20 cellular contexts compared by ENCODE assay signal in genomic region chr5:192970-193831, GRCh38. TPM values are rescaled to one million over a fixed set of nuclear protein-coding genes. Genes with fewer than 3 reads are reported as not detected.
DNase-seq lines count a peak whose midpoint lies in the region; ATAC-seq, FAIRE-seq and TF ChIP-seq lines count a peak whose summit lies in the region.
"Had no signal": no experiment of that assay in that cellular context is flagged by ENCODE, and none has a peak within 500 bp of the region (broad histone marks: within the 10 kb centered on the region; RNA-seq: fewer than 3 reads in every experiment).

No MANE protein-coding gene starts in this region.

- H2AFZ ChIP-seq in H1 (ENCODE audit: low read length) (no peak overlapping the region), neuronal stem cell (ENCODE audit: low read length) (no peak overlapping the region)

- H3K4ac ChIP-seq in H1 (replicated peaks; ENCODE audit: insufficient read length, low read depth, low read length) (no peak overlapping the region), neuronal stem cell (ENCODE audit: low read length) (peak overlapping the region; percentile 37)

- H3K79me1 ChIP-seq in H1 (ENCODE audit: low read depth, low read length) (no peaks in the 10 kb centered on the region; the same call in 1 of the 2 replicates), neuronal stem cell (ENCODE audit: low read depth, low read length) (peaks cover 2% of the 10 kb centered on the region)

- peak in 1 of 5 donors; percentile 17 for DNase-seq in heart left ventricle
- no peak for DNase-seq in Right ventricle myocardium inferior (ENCODE audit: missing footprints)
- no peak for DNase-seq in H1 (ENCODE audit: low read depth in 1 of 2, low spot score in 2 of 2)
- DNase-seq in neuronal stem cell (ENCODE audit: low spot score) = no peak
- no peak for DNase-seq in cerebellum (ENCODE audit: low spot score)
- no peak for DNase-seq in SKM-1 (lab: John Stamatoyannopoulos, UW; ENCODE audit: unreplicated experiment)
- DNase-seq in GF-D8 (lab: John Stamatoyannopoulos, UW) = no peak
- DNase-seq: AML-193; Calu3; CD4-positive, alpha-beta T cell; NCI-H146; NCI-H2081 treated with DMSO at 0.1 percent for 48 hours; NCI-H226; NCI-H526; OCI-M1 had no signal

- no peak for TF ChIP-seq EP300 in H1 (IDR thresholded peaks at IDR 0.05; ENCODE audit: borderline replicate concordance in 1 of 2, low read depth in 2 of 2, low read length in 2 of 2)

- TF ChIP-seq POLR2A in heart left ventricle (IDR thresholded peaks at IDR 0.05) (no peak), H1 (IDR thresholded peaks at IDR 0.05; ENCODE audit: control extremely low read depth in 1 of 2, low read depth in 2 of 2, low read length in 2 of 2) (no peak)

- H3K14ac ChIP-seq in H1 (ENCODE audit: insufficient read length) (no peak overlapping the region), neuronal stem cell (ENCODE audit: low read length) (peak overlapping the region; percentile 38)

- H3K4me2 ChIP-seq in H1 (ENCODE audit: insufficient read depth in 1 of 2, low read depth in 2 of 2, low read length in 2 of 2) = no peak overlapping the region
- no peak overlapping the region for H3K4me2 ChIP-seq in neuronal stem cell (ENCODE audit: insufficient read depth, low read length, poor library complexity, severe bottlenecking)

- H3K4me1 ChIP-seq in heart left ventricle (peaks cover 0 to 65% (median 26%) of the 10 kb centered on the region in 12 donors), H1 (replicated peaks in 1 of 4; ENCODE audit: control insufficient read depth in 3 of 4, insufficient read depth in 4 of 4, low read length in 3 of 4) (peaks cover 0 to 9% (median 5%) of the 10 kb centered on the region in 4 experiments; a peak in 5 of 7 replicates), neuronal stem cell (ENCODE audit: control insufficient read depth in 2 of 2, insufficient read depth in 1 of 2, low read depth in 1 of 2, low read length in 2 of 2) (peaks cover 9 to 22% of the 10 kb centered on the region in 2 donors)

- H3K27ac ChIP-seq in heart left ventricle (peak overlapping the region; percentile 76 to 97 (median 92)), H1 (ENCODE audit: low read depth, low read length) (no peak overlapping the region), neuronal stem cell (replicated peaks; ENCODE audit: low read length) (no peak overlapping the region)
- H3K27ac ChIP-seq: RWPE1 had no signal

- no peaks in the 10 kb centered on the region for H3K9me3 Mint-ChIP-seq in stimulated activated memory B cell treated with anti-CD40 and anti-IgM and Interleukin-4, amounts not matched to agents 10 μg/mL and 1 μg/mL and 100 μg/mL, for 72 hours
- H3K9me3 Mint-ChIP-seq: CD4-positive, alpha-beta T cell had no signal

- no peak for ATAC-seq in heart left ventricle
- ATAC-seq in Right ventricle myocardium inferior = no peak
- ATAC-seq in stimulated activated memory B cell treated with anti-CD40 and anti-IgM and Interleukin-4, amounts not matched to agents 10 μg/mL and 1 μg/mL and 100 μg/mL, for 72 hours = peak; percentile 10
- ATAC-seq: HCT116 had no signal

- H3K27me3 ChIP-seq in heart left ventricle (peaks cover 0 to 12% (median 0%) of the 10 kb centered on the region in 9 donors), H1 (replicated peaks in 1 of 4; ENCODE audit: control insufficient read depth in 3 of 4, extremely low read depth in 1 of 4, insufficient read depth in 3 of 4, low read length in 3 of 4) (no peaks in the 10 kb centered on the region), neuronal stem cell (ENCODE audit: control insufficient read depth in 3 of 3, insufficient read depth in 3 of 3, low read depth in 1 of 3, low read length in 3 of 3) (no peaks in the 10 kb centered on the region)

- H2BK5ac ChIP-seq in H1 (ENCODE audit: low read depth, low read length) (no peak overlapping the region), neuronal stem cell (ENCODE audit: low read length) (no peak overlapping the region)

- H2AK5ac ChIP-seq in H1 (ENCODE audit: low read depth, low read length) (no peak overlapping the region), neuronal stem cell (ENCODE audit: low read depth, low read length) (peak overlapping the region; percentile 56)

- no peak for FAIRE-seq in H1 (lab: Jason Lieb, UNC)
- FAIRE-seq: GM12891 had no signal

- no peak for TF ChIP-seq CTCF in heart left ventricle (IDR thresholded peaks at IDR 0.05)
- no peak for TF ChIP-seq CTCF in H1 (IDR thresholded peaks at IDR 0.05; ENCODE audit: control extremely low read depth in 1 of 3, insufficient read depth in 1 of 3, low read depth in 1 of 3, low read length in 3 of 3)

- no peak overlapping the region for H3K56ac ChIP-seq in H1 (replicated peaks; ENCODE audit: insufficient read length, low read depth, low read length)

- H3K9me3 ChIP-seq in heart left ventricle (no peaks in the 10 kb centered on the region), H1 (ENCODE audit: insufficient read depth in 2 of 2, low read depth in 1 of 2, low read length in 1 of 2) (no peaks in the 10 kb centered on the region), neuronal stem cell (replicated peaks in 1 of 2; ENCODE audit: control insufficient read depth in 2 of 2, insufficient read depth in 1 of 2, low read depth in 1 of 2, low read length in 2 of 2) (no peaks in the 10 kb centered on the region)

- H3K27me3 Mint-ChIP-seq in stimulated activated memory B cell treated with anti-CD40 and anti-IgM and Interleukin-4, amounts not matched to agents 10 μg/mL and 1 μg/mL and 100 μg/mL, for 72 hours = peaks cover 36% of the 10 kb centered on the region

- POLR2A ChIA-PET in H1 (lab: Charles Lee; ENCODE audit: partially characterized antibody) = interaction anchor here (0.8 to 3.1 kb wide), 3 partner anchors 10 to 25 kb away, joined by 4 to 11 read pairs (median 4); partner anchors contain the start of genes CCDC127 and SDHA

- peaks cover 0 to 10% of the 10 kb centered on the region in 2 experiments for H4K20me1 ChIP-seq in H1 (replicated peaks in 1 of 2; ENCODE audit: control insufficient read depth in 1 of 2, insufficient read depth in 2 of 2, low read length in 2 of 2)

- no peaks in the 10 kb centered on the region for H3K36me3 Mint-ChIP-seq in stimulated activated memory B cell treated with anti-CD40 and anti-IgM and Interleukin-4, amounts not matched to agents 10 μg/mL and 1 μg/mL and 100 μg/mL, for 72 hours

- H2BK15ac ChIP-seq in H1 (ENCODE audit: low read length) = no peak overlapping the region
- H2BK15ac ChIP-seq in neuronal stem cell (ENCODE audit: low read length) = no peak overlapping the region

- no peaks in the 10 kb centered on the region for H3K79me2 ChIP-seq in H1 (ENCODE audit: control insufficient read depth in 1 of 2, insufficient read depth in 2 of 2, low read length in 2 of 2)

- H4K8ac ChIP-seq in H1 (ENCODE audit: extremely low read depth, insufficient read depth, low read length) (peak overlapping the region; percentile 25; the same call in 1 of the 2 replicates), neuronal stem cell (ENCODE audit: low read depth, low read length) (no peak overlapping the region)

- H3K4me3 ChIP-seq in heart left ventricle = peak overlapping the region; percentile 3 to 55 (median 42)
- no peak overlapping the region for H3K4me3 ChIP-seq in H1 (ENCODE audit: extremely low read depth in 1 of 4, insufficient read depth in 2 of 4, low read depth in 3 of 4, low read length in 4 of 4)
- H3K4me3 ChIP-seq in neuronal stem cell (ENCODE audit: low read length in 2 of 2) = no peak overlapping the region

- TF ChIP-seq RAD21 in H1 (IDR thresholded peaks at IDR 0.05 in 1 of 2, conservative IDR thresholded peaks at IDR 0.05 in 1 of 2; ENCODE audit: low read depth in 2 of 2, low read length in 2 of 2) = no peak

- H2BK120ac ChIP-seq in H1 (replicated peaks; ENCODE audit: low read depth, low read length) (no peak overlapping the region), neuronal stem cell (ENCODE audit: low read depth, low read length) (no peak overlapping the region)

- H3K23ac ChIP-seq in H1 (ENCODE audit: insufficient read length) (no peak overlapping the region), neuronal stem cell (ENCODE audit: low read depth, low read length, poor library complexity) (peak overlapping the region; percentile 93)

- WGBS in heart left ventricle, 4 donors = 43 to 63% (median 59%) methylated on average over 13 to 17 of the region's 17 CpGs
- 99% methylated on average over 7 of the region's 17 CpGs; no CpG with 5 or more reads in 1 of the 2 experiments for WGBS in H1 (ENCODE audit: extremely low coverage in 1 of 2, insufficient coverage in 1 of 2, insufficient read length in 1 of 2, insufficient replicate concordance in 2 of 2, low coverage in 1 of 2, low lambda C conversion rate in 2 of 2, missing lambda C conversion rate in 1 of 2), 2 experiments
- no CpG with 5 or more reads among the region's 17 CpGs for WGBS in neuronal stem cell (ENCODE audit: extremely low coverage in 2 of 2, insufficient read length in 2 of 2, insufficient replicate concordance in 1 of 2), 2 donors

- no peak overlapping the region for H4K5ac ChIP-seq in H1 (ENCODE audit: insufficient read length, low read depth, low read length)

- peaks cover 27% of the 10 kb centered on the region for H3K4me1 Mint-ChIP-seq in stimulated activated memory B cell treated with anti-CD40 and anti-IgM and Interleukin-4, amounts not matched to agents 10 μg/mL and 1 μg/mL and 100 μg/mL, for 72 hours

- no peaks in the 10 kb centered on the region for H3K23me2 ChIP-seq in H1 (ENCODE audit: low read depth, low read length)

- H2BK20ac ChIP-seq in H1 (ENCODE audit: low read length) = no peak overlapping the region

- no peak overlapping the region for H3K4me3 Mint-ChIP-seq in stimulated activated memory B cell treated with anti-CD40 and anti-IgM and Interleukin-4, amounts not matched to agents 10 μg/mL and 1 μg/mL and 100 μg/mL, for 72 hours

- H4K91ac ChIP-seq in H1 (replicated peaks; ENCODE audit: insufficient read length, low read length) = no peak overlapping the region
- no peak overlapping the region for H4K91ac ChIP-seq in neuronal stem cell (ENCODE audit: low read depth, low read length, poor library complexity)

- no peak overlapping the region for H3K9ac ChIP-seq in H1 (replicated peaks in 1 of 4; ENCODE audit: extremely low read depth in 1 of 4, low read depth in 3 of 4, low read length in 3 of 4)
- no peak overlapping the region for H3K9ac ChIP-seq in neuronal stem cell (ENCODE audit: low read depth, low read length, poor library complexity)

- CTCF ChIA-PET in H1 (lab: Charles Lee; ENCODE audit: partially characterized antibody) = interaction anchor here (0.7 to 1.9 kb wide), 4 partner anchors 10 to 123 kb away, joined by 3 to 5 read pairs (median 4); no protein-coding TSS in a partner anchor

- intact Hi-C loops in heart left ventricle (cut with DNase I) (no loop called here), Right ventricle myocardium inferior (cut with DNase I) (loop anchor here (5.0 kb wide), 1 partner anchor 69 kb away; no protein-coding TSS in a partner anchor)

- no peak overlapping the region for H2BK12ac ChIP-seq in H1 (ENCODE audit: low read depth, low read length)
- H2BK12ac ChIP-seq in neuronal stem cell (ENCODE audit: low read length) = peak overlapping the region; percentile 41

- H3K18ac ChIP-seq in H1 (ENCODE audit: extremely low read depth, low read length) = no peak overlapping the region
- H3K18ac ChIP-seq in neuronal stem cell (ENCODE audit: low read length) = peak overlapping the region; percentile 48

- H3K27ac Mint-ChIP-seq in stimulated activated memory B cell treated with anti-CD40 and anti-IgM and Interleukin-4, amounts not matched to agents 10 μg/mL and 1 μg/mL and 100 μg/mL, for 72 hours = no peak overlapping the region
- H3K27ac Mint-ChIP-seq: CD4-positive, alpha-beta T cell had no signal

- H3K36me3 ChIP-seq in heart left ventricle = peaks cover 0 to 15% (median 0%) of the 10 kb centered on the region in 9 donors
- no peaks in the 10 kb centered on the region for H3K36me3 ChIP-seq in H1 (ENCODE audit: control insufficient read depth in 2 of 4, insufficient read depth in 4 of 4, low read length in 3 of 4)
- H3K36me3 ChIP-seq in neuronal stem cell (replicated peaks in 1 of 2; ENCODE audit: control insufficient read depth in 2 of 2, insufficient read depth in 2 of 2, low read length in 2 of 2) = no peaks in the 10 kb centered on the region

RNA-seq across cellular contexts. Expression of gene LRRC14B, which starts 1.9 kb away (rescaled TPM):
- total RNA-seq in heart left ventricle (100 to 1,000 TPM in 2 of 9 donors, 10 to 100 TPM in 6, 1 to 10 TPM in 1; 7.6 to 133 (median 40.3) TPM), Right ventricle myocardium inferior (74.9 TPM), cerebellum (0.36 TPM)
- polyA plus RNA-seq in heart left ventricle (10 to 100 TPM in 1 of 2 donors, 1 to 10 TPM in 1; 6.1 to 50.3 TPM), H1 (2011; rRNA removed) (not detected in 2 replicates)
- total RNA-seq in H1 (2021; fragmentation: NEBNext Ultra II Directional; extraction: Animal tissue kit (Norgen Biotek cat#: 25700)) = not detected in 2 replicates
- polyA plus RNA-seq in H1 (2011; cell fraction: cytosol; rRNA removed) = not detected
- not detected for polyA plus RNA-seq in H1 (2011; cell fraction: nucleus; rRNA removed)
- not detected in 4 replicates for polyA plus RNA-seq in H1 (2012, experiment 1 of 2)
- polyA plus RNA-seq in H1 (2012, experiment 2 of 2) = not detected
- not detected for polyA plus RNA-seq in H1 (2013, experiment 1 of 2)
- not detected for polyA plus RNA-seq in H1 (2013, experiment 2 of 2)
- polyA minus RNA-seq in H1 (2011; rRNA and poly(A)+ RNA removed) = not detected in 2 replicates
- polyA minus RNA-seq in H1 (2011; cell fraction: cytosol; rRNA and poly(A)+ RNA removed) = not detected
- not detected for polyA minus RNA-seq in H1 (2011; cell fraction: nucleus; rRNA and poly(A)+ RNA removed)
- 0.03 TPM for polyA plus RNA-seq in neuronal stem cell (2013, experiment 1 of 2)
- polyA plus RNA-seq in neuronal stem cell (2013, experiment 2 of 2) = not detected
- total RNA-seq: Calu3, G401 had no signal

RNA-seq across cellular contexts. Expression of gene CCDC127, which starts 24.8 kb away (rescaled TPM):
- 10 to 100 TPM in 1 of 9 donors, 1 to 10 TPM in 8; 5.7 to 10.3 (median 7.5) TPM for total RNA-seq in heart left ventricle
- 1 to 10 TPM; 4.8 to 8.5 TPM for polyA plus RNA-seq in heart left ventricle
- 9.4 TPM for total RNA-seq in Right ventricle myocardium inferior
- total RNA-seq in H1 (2021; fragmentation: NEBNext Ultra II Directional; extraction: Animal tissue kit (Norgen Biotek cat#: 25700)) = 7.2 and 8.0 TPM in 2 replicates
- 2.9 and 3.4 TPM in 2 replicates for polyA plus RNA-seq in H1 (2011; rRNA removed)
- polyA plus RNA-seq in H1 (2011; cell fraction: cytosol; rRNA removed) = 3.9 TPM
- polyA plus RNA-seq in H1 (2011; cell fraction: nucleus; rRNA removed) = 4.5 TPM
- polyA plus RNA-seq in H1 (2012, experiment 1 of 2) = 4.7 to 6.8 TPM (median 5.7 TPM) in 4 replicates
- polyA plus RNA-seq in H1 (2012, experiment 2 of 2) = 1.6 TPM
- 4.8 TPM for polyA plus RNA-seq in H1 (2013, experiment 1 of 2)
- polyA plus RNA-seq in H1 (2013, experiment 2 of 2) = 5.6 TPM
- 3.1 and 3.8 TPM in 2 replicates for polyA minus RNA-seq in H1 (2011; rRNA and poly(A)+ RNA removed)
- polyA minus RNA-seq in H1 (2011; cell fraction: cytosol; rRNA and poly(A)+ RNA removed) = 3.6 TPM
- 6.9 TPM for polyA minus RNA-seq in H1 (2011; cell fraction: nucleus; rRNA and poly(A)+ RNA removed)
- 5.2 TPM for polyA plus RNA-seq in neuronal stem cell (2013, experiment 1 of 2)
- 5.1 TPM for polyA plus RNA-seq in neuronal stem cell (2013, experiment 2 of 2)
- 6.1 TPM for total RNA-seq in cerebellum

RNA-seq across cellular contexts. Expression of gene SDHA, which starts 24.9 kb away (rescaled TPM):
- total RNA-seq in heart left ventricle (100 to 1,000 TPM; 422 to 854 (median 727) TPM), Right ventricle myocardium inferior (811 TPM), cerebellum (70.0 TPM)
- polyA plus RNA-seq in heart left ventricle (100 to 1,000 TPM; 276 to 861 TPM), H1 (2011; rRNA removed) (59.7 and 80.6 TPM in 2 replicates)
- total RNA-seq in H1 (2021; fragmentation: NEBNext Ultra II Directional; extraction: Animal tissue kit (Norgen Biotek cat#: 25700)) = 86.1 and 87.3 TPM in 2 replicates
- 67.8 TPM for polyA plus RNA-seq in H1 (2011; cell fraction: cytosol; rRNA removed)
- polyA plus RNA-seq in H1 (2011; cell fraction: nucleus; rRNA removed) = 130 TPM
- 86.7 to 111 TPM (median 100 TPM) in 4 replicates for polyA plus RNA-seq in H1 (2012, experiment 1 of 2)
- 40.5 TPM for polyA plus RNA-seq in H1 (2012, experiment 2 of 2)
- 113 TPM for polyA plus RNA-seq in H1 (2013, experiment 1 of 2)
- 113 TPM for polyA plus RNA-seq in H1 (2013, experiment 2 of 2)
- polyA minus RNA-seq in H1 (2011; rRNA and poly(A)+ RNA removed) = 125 and 144 TPM in 2 replicates
- polyA minus RNA-seq in H1 (2011; cell fraction: cytosol; rRNA and poly(A)+ RNA removed) = 67.0 TPM
- polyA minus RNA-seq in H1 (2011; cell fraction: nucleus; rRNA and poly(A)+ RNA removed) = 99.3 TPM
- 60.5 TPM for polyA plus RNA-seq in neuronal stem cell (2013, experiment 1 of 2)
- polyA plus RNA-seq in neuronal stem cell (2013, experiment 2 of 2) = 67.5 TPM

Comparison
In these comparisons a context has a peak if more than half of its experiments do, and no peak if none do; other contexts are left out.
1. H3K27ac ChIP-seq: peak in heart left ventricle (12 of 12); none in H1 (single experiment) and neuronal stem cell (single experiment).
2. H3K4me3 ChIP-seq: peak in heart left ventricle (12 of 12); none in H1 (0 of 4) and neuronal stem cell (0 of 2).